Comparison of ENCODE assay signal across 20 cellular contexts in the genomic region with DNA sequence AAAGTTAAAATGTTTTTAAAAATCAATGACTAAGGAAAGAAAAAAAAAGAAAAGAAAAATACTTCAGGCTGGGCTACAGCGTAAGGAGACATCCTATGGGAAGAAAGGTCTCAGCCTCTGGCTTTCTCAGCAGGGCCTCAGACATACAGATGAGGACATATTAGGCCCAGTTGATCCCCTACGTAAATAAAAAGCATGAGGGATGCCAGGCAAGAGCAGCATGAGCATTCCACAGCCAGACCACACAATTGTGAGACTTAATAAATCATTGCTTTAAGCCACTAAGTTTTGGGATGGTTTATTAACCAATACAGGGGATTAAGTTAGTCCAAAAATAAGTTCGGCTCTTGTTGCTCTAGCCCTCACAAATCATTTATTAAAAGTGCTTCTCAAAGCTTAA.
DNase-seq lines count a peak whose midpoint lies in the region; ATAC-seq and TF ChIP-seq lines count a peak whose summit lies in the region.
"Had no signal": no experiment of that assay in that cellular context is flagged by ENCODE, and none has a peak within 500 bp of the region (broad histone marks: within the 10 kb centered on the region; RNA-seq: fewer than 3 reads in every experiment).

No MANE protein-coding gene starts in this region.

- no peak overlapping the region for H3K4me3 Mint-ChIP-seq in CD8-positive, alpha-beta T cell

- H3K9me3 Mint-ChIP-seq in CD8-positive, alpha-beta T cell = no peaks in the 10 kb centered on the region

- H3K36me3 ChIP-seq in SK-N-SH (replicated peaks in 1 of 2; ENCODE audit: control insufficient read depth in 1 of 2, insufficient read depth in 2 of 2, low read length in 1 of 2) = no peaks in the 10 kb centered on the region
- H3K36me3 ChIP-seq in CD8-positive, alpha-beta T cell (ENCODE audit: insufficient read depth, low read length) = no peaks in the 10 kb centered on the region
- H3K36me3 ChIP-seq: Peyer's patch had no signal

- no peaks in the 10 kb centered on the region for H3K36me3 Mint-ChIP-seq in CD8-positive, alpha-beta T cell

- POLR2A ChIA-PET in SK-N-SH (lab: Yijun Ruan, JAX) = no interaction called here
- POLR2A ChIA-PET in CD8-positive, alpha-beta T cell (lab: Charles Lee) = no interaction called here

- no peaks in the 10 kb centered on the region for H3K79me2 ChIP-seq in SK-N-SH (ENCODE audit: insufficient read depth)

- DNase-seq in SK-N-SH = no peak
- peak; percentile 30 for DNase-seq in choroid plexus epithelial cell (ENCODE audit: low read depth)
- peak; percentile 30 for DNase-seq in myocyte (ENCODE audit: low read depth)
- DNase-seq in smooth muscle cell of the brain vasculature (ENCODE audit: low read depth, low spot score) = peak; percentile 29
- DNase-seq in CD8-positive, alpha-beta T cell = no peak
- DNase-seq in OCI-M2 (lab: John Stamatoyannopoulos, UW; ENCODE audit: unreplicated experiment) = no peak
- DNase-seq: 8988T, KBM-7, MM.1S, NCI-H1048, NCI-H1417 treated with DMSO at 0.1 percent for 48 hours, NCI-H187, NCI-H2107, NCI-H748 treated with DMSO at 0.1 percent for 48 hours, Peyer's patch had no signal

- intact Hi-C loops in CD8-positive, alpha-beta T cell (cut with DNase I, micrococcal nuclease) = no loop called here

- no peak overlapping the region for H3K4me2 ChIP-seq in SK-N-SH

- H4K20me1 ChIP-seq in SK-N-SH (ENCODE audit: insufficient read depth) = no peaks in the 10 kb centered on the region

- no peak overlapping the region for H3K27ac ChIP-seq in SK-N-SH (ENCODE audit: low read depth in 2 of 2, low read length in 1 of 2)
- no peak overlapping the region for H3K27ac ChIP-seq in CD8-positive, alpha-beta T cell (ENCODE audit: low read depth, low read length)
- H3K27ac ChIP-seq: C4-2B, HL-60, Peyer's patch had no signal

- no peaks in the 10 kb centered on the region for H3K9me3 ChIP-seq in SK-N-SH
- no peaks in the 10 kb centered on the region for H3K9me3 ChIP-seq in CD8-positive, alpha-beta T cell (ENCODE audit: low read length)
- H3K9me3 ChIP-seq: Peyer's patch had no signal

- H3K4me3 ChIP-seq in SK-N-SH (ENCODE audit: low read depth in 2 of 2, low read length in 1 of 2) (no peak overlapping the region), choroid plexus epithelial cell (ENCODE audit: low read depth, low read length) (no peak overlapping the region)
- no peak overlapping the region for H3K4me3 ChIP-seq in CD8-positive, alpha-beta T cell (ENCODE audit: low read depth, low read length)
- H3K4me3 ChIP-seq: Peyer's patch had no signal

- no peak for ATAC-seq in SK-N-SH treated with all-trans-retinoic acid at 6 μM for 48 hours
- ATAC-seq in CD8-positive, alpha-beta T cell = no peak
- no peak for ATAC-seq in HG02938 (IDR thresholded peaks at IDR 0.05; ENCODE audit: unreplicated experiment)
- ATAC-seq: HepG2 had no signal

- no peaks in the 10 kb centered on the region for H3F3A ChIP-seq in SK-N-SH (replicated peaks; ENCODE audit: insufficient read depth)

- 0 out of 2 replicates have a peak overlapping the region, but pooled peaks have one; percentile 6 for H2AFZ ChIP-seq in SK-N-SH (ENCODE audit: low read depth)

- H3K4me1 Mint-ChIP-seq in CD8-positive, alpha-beta T cell (ENCODE audit: low read depth) = no peaks in the 10 kb centered on the region

- H3K27me3 ChIP-seq in SK-N-SH (ENCODE audit: insufficient read depth) = no peaks in the 10 kb centered on the region
- no peaks in the 10 kb centered on the region for H3K27me3 ChIP-seq in CD8-positive, alpha-beta T cell (ENCODE audit: insufficient read depth, low read length)
- H3K27me3 ChIP-seq: Peyer's patch had no signal

- no peaks in the 10 kb centered on the region for H3K9me2 ChIP-seq in SK-N-SH

- no peak overlapping the region for H3K9ac ChIP-seq in SK-N-SH

- no peaks in the 10 kb centered on the region for H3K27me3 Mint-ChIP-seq in CD8-positive, alpha-beta T cell (ENCODE audit: low read depth)

- H3K27ac Mint-ChIP-seq in CD8-positive, alpha-beta T cell = no peak overlapping the region

- no peaks in the 10 kb centered on the region for H3K4me1 ChIP-seq in SK-N-SH (ENCODE audit: control insufficient read depth in 1 of 2, insufficient read depth in 2 of 2, low read depth in 1 of 2, low read length in 1 of 2)
- H3K4me1 ChIP-seq in CD8-positive, alpha-beta T cell (ENCODE audit: insufficient read depth, low read length) = no peaks in the 10 kb centered on the region
- H3K4me1 ChIP-seq: Peyer's patch had no signal

- no peak for TF ChIP-seq RAD21 in SK-N-SH (IDR thresholded peaks at IDR 0.05; ENCODE audit: low read length)

- 49% methylated on average over 3 of the region's 3 CpGs for WGBS in SK-N-SH (ENCODE audit: low lambda C conversion rate)

- no peak for TF ChIP-seq CTCF in SK-N-SH (IDR thresholded peaks at IDR 0.05)
- TF ChIP-seq CTCF in choroid plexus epithelial cell (conservative IDR thresholded peaks at IDR 0.05; ENCODE audit: low read depth, low read length) = no peak
- TF ChIP-seq CTCF in CD8-positive, alpha-beta T cell (IDR thresholded peaks at IDR 0.05) = no peak

- TF ChIP-seq EP300 in SK-N-SH (IDR thresholded peaks at IDR 0.05; ENCODE audit: borderline replicate concordance in 1 of 2, low read depth in 1 of 2, low read length in 1 of 2) = no peak

- CTCF ChIA-PET in SK-N-SH (lab: Yijun Ruan, JAX) = interaction anchor here (0.6 kb wide), 1 partner anchor 59 kb away, joined by 4 read pairs; no protein-coding TSS in a partner anchor
- CTCF ChIA-PET in CD8-positive, alpha-beta T cell (lab: Charles Lee) = no interaction called here

TF ChIP-seq in SK-N-SH, 30 proteins besides CTCF, POLR2A, EP300 and RAD21 (continues in another document):
- TF ChIP-seq GABPA (IDR thresholded peaks at IDR 0.05; ENCODE audit: low read depth) = no peak
- no peak for TF ChIP-seq CHD2 (IDR thresholded peaks at IDR 0.05; ENCODE audit: low read length, partially characterized antibody)
- no peak for TF ChIP-seq FOXM1 (IDR thresholded peaks at IDR 0.05; ENCODE audit: low read depth)
- no peak for TF ChIP-seq JUND (IDR thresholded peaks at IDR 0.05)
- TF ChIP-seq SIN3A (IDR thresholded peaks at IDR 0.05; ENCODE audit: borderline replicate concordance, low read depth, low read length) = no peak
- TF ChIP-seq MXI1 (IDR thresholded peaks at IDR 0.05; ENCODE audit: low read depth, low read length) = no peak
- no peak for TF ChIP-seq MEF2A (IDR thresholded peaks at IDR 0.05; ENCODE audit: borderline replicate concordance, low read depth)
- TF ChIP-seq, protein P1, sequence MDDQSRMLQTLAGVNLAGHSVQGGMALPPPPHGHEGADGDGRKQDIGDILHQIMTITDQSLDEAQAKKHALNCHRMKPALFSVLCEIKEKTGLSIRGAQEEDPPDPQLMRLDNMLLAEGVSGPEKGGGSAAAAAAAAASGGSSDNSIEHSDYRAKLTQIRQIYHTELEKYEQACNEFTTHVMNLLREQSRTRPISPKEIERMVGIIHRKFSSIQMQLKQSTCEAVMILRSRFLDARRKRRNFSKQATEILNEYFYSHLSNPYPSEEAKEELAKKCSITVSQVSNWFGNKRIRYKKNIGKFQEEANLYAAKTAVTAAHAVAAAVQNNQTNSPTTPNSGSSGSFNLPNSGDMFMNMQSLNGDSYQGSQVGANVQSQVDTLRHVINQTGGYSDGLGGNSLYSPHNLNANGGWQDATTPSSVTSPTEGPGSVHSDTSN (IDR thresholded peaks at IDR 0.05) = no peak
- no peak for TF ChIP-seq ELF1 (IDR thresholded peaks at IDR 0.05)
- no peak for TF ChIP-seq IRF3 (IDR thresholded peaks at IDR 0.05; ENCODE audit: low read depth, low read length)
- no peak for TF ChIP-seq FOXJ3 (CRISPR knock-in tag; IDR thresholded peaks at IDR 0.05)

TF ChIP-seq in SK-N-SH treated with all-trans-retinoic acid at 6 μM for 48 hours, 23 proteins besides CTCF, POLR2A, EP300 and RAD21:
- TF ChIP-seq CSDC2 (CRISPR knock-in tag; IDR thresholded peaks at IDR 0.05) (no peak), ZNF70 (CRISPR knock-in tag; IDR thresholded peaks at IDR 0.05) (no peak), GLIS3 (CRISPR knock-in tag; IDR thresholded peaks at IDR 0.05) (no peak), SNAI2 (CRISPR knock-in tag; IDR thresholded peaks at IDR 0.05) (no peak)

Comparison
In these comparisons a context has a peak if more than half of its experiments do, and no peak if none do; other contexts are left out.
1. DNase-seq: peak in choroid plexus epithelial cell (single experiment), myocyte (single experiment) and smooth muscle cell of the brain vasculature (single experiment); none in SK-N-SH (single experiment), CD8-positive, alpha-beta T cell (0 of 7) and OCI-M2 (single experiment).